In the genomic region with DNA sequence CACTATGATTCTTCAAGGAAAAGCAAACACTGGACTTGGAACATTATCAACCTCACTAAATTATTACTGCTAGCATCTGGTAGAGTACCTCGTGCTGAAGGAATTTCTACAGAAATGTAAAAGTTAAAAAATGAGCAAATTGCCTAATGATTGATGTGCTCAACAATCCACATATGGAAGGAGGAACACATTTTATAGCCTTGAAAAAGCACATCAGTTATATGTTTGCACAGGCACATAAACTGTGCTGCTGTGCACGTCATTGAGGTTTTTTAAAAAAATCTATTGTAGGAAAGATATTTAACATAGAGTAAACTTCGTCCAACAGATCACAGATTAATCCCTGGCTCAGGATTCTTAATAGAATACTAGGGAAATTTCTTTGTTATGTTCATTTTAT, we compare ENCODE assay signal across 20 cellular contexts.
"Had no signal": no experiment of that assay in that cellular context is flagged by ENCODE, and none has a peak within 500 bp of the region (broad histone marks: within the 10 kb centered on the region; RNA-seq: fewer than 3 reads in every experiment).

No MANE protein-coding gene starts in this region.

- H3K27ac ChIP-seq: gastroesophageal sphincter, left ventricle myocardium inferior, psoas muscle, upper lobe of left lung had no signal

- H3K27ac Mint-ChIP-seq: activated B cell treated with CpG ODN at 0.5 μM for 24 hours; activated naive CD4-positive, alpha-beta T cell treated with anti-CD3 and anti-CD28 coated beads, Interleukin-2, amount 10 ng/mL, durations not matched to agents 7 days and 5 days; activated T-helper 2 cell treated with anti-CD3 and anti-CD28 coated beads, Interferon-gamma antibody, Interleukin-2, Interleukin-4, amounts not matched to agents 10 μg/mL and 5 μg/mL and 100 μg/mL, durations not matched to agents 14 hours and 24 hours and 36 hours; brain; dendritic cell treated with granulocyte-macrophage colony-stimulating factor and Interleukin-4, amounts not matched to agents 40 ng/mL and 50 ng/mL, for 4 days; endodermal cell; memory B cell; nephron progenitor cell; stimulated activated naive CD8-positive, alpha-beta T cell treated with anti-CD3 and anti-CD28 coated beads, Interleukin-15, Interleukin-2, amounts not matched to agents 100 ng/mL and 50 ng/mL, for 24 hours had no signal

- H3K4me3 ChIP-seq: gastroesophageal sphincter, left ventricle myocardium inferior, psoas muscle, upper lobe of left lung had no signal

- DNase-seq: activated B cell treated with CpG ODN at 0.5 μM for 24 hours; activated CD4-positive, alpha-beta T cell treated with anti-CD3 and anti-CD28 coated beads, Interleukin-2, amount 50 U/mL, for 1 hour; activated naive CD4-positive, alpha-beta T cell treated with anti-CD3 and anti-CD28 coated beads, Interleukin-2, amount 10 ng/mL, durations not matched to agents 7 days and 5 days; activated T-cell treated with anti-CD3 and anti-CD28 coated beads for 4 hours; endodermal cell; islet precursor cell; left ventricle myocardium inferior; nephron progenitor cell; psoas muscle; stimulated activated CD4-positive, alpha-beta T cell treated with anti-CD3 and anti-CD28 coated beads, Interleukin-4, amount 100 ng/mL, for 24 hours; T-helper 2 cell; upper lobe of left lung had no signal

- H3K9me3 Mint-ChIP-seq: activated B cell treated with CpG ODN at 0.5 μM for 24 hours; dendritic cell treated with granulocyte-macrophage colony-stimulating factor and Interleukin-4, amounts not matched to agents 40 ng/mL and 50 ng/mL, for 4 days; endodermal cell; nephron progenitor cell had no signal

- H3K4me1 ChIP-seq: gastroesophageal sphincter, left ventricle myocardium inferior, psoas muscle, upper lobe of left lung had no signal

- H3K27me3 ChIP-seq: gastroesophageal sphincter, upper lobe of left lung had no signal

- H3K4me3 Mint-ChIP-seq: activated B cell treated with CpG ODN at 0.5 μM for 24 hours; activated naive CD4-positive, alpha-beta T cell treated with anti-CD3 and anti-CD28 coated beads, Interleukin-2, amount 10 ng/mL, durations not matched to agents 7 days and 5 days; brain; dendritic cell treated with granulocyte-macrophage colony-stimulating factor and Interleukin-4, amounts not matched to agents 40 ng/mL and 50 ng/mL, for 4 days; endodermal cell; memory B cell; nephron progenitor cell; stimulated activated naive CD8-positive, alpha-beta T cell treated with anti-CD3 and anti-CD28 coated beads, Interleukin-15, Interleukin-2, amounts not matched to agents 100 ng/mL and 50 ng/mL, for 24 hours had no signal

- H3K9me3 ChIP-seq: psoas muscle, upper lobe of left lung had no signal

- H3K4me1 Mint-ChIP-seq: activated B cell treated with CpG ODN at 0.5 μM for 24 hours; activated naive CD4-positive, alpha-beta T cell treated with anti-CD3 and anti-CD28 coated beads, Interleukin-2, amount 10 ng/mL, durations not matched to agents 7 days and 5 days; brain; memory B cell; nephron progenitor cell had no signal

- H3K36me3 ChIP-seq: gastroesophageal sphincter, left ventricle myocardium inferior, upper lobe of left lung had no signal

- H3K36me3 Mint-ChIP-seq: activated naive CD4-positive, alpha-beta T cell treated with anti-CD3 and anti-CD28 coated beads, Interleukin-2, amount 10 ng/mL, durations not matched to agents 7 days and 5 days; brain; memory B cell had no signal

- H3K27me3 Mint-ChIP-seq: activated B cell treated with CpG ODN at 0.5 μM for 24 hours; activated naive CD4-positive, alpha-beta T cell treated with anti-CD3 and anti-CD28 coated beads, Interleukin-2, amount 10 ng/mL, durations not matched to agents 7 days and 5 days; brain; dendritic cell treated with granulocyte-macrophage colony-stimulating factor and Interleukin-4, amounts not matched to agents 40 ng/mL and 50 ng/mL, for 4 days; memory B cell; stimulated activated naive CD8-positive, alpha-beta T cell treated with anti-CD3 and anti-CD28 coated beads, Interleukin-15, Interleukin-2, amounts not matched to agents 100 ng/mL and 50 ng/mL, for 24 hours had no signal

- ATAC-seq: esophagus mucosa, gastroesophageal sphincter, psoas muscle, sciatic nerve had no signal
